Comparison of ENCODE assay signal across 25 cellular contexts in genomic region chr17:63223212-63223911, GRCh38.
"Had no signal": no experiment of that assay in that cellular context is flagged by ENCODE, and none has a peak within 500 bp of the region (broad histone marks: within the 10 kb centered on the region; RNA-seq: fewer than 3 reads in every experiment).

No MANE protein-coding gene starts in this region.

- H3K27ac ChIP-seq: brain microvascular endothelial cell, coronary artery, dorsolateral prefrontal cortex, VCaP had no signal

- FAIRE-seq: astrocyte, bronchial epithelial cell, frontal cortex, TTC549 had no signal

- ATAC-seq: esophagus mucosa, WTC11 had no signal

- H3K36me3 ChIP-seq: brain microvascular endothelial cell had no signal

- DNase-seq: activated CD4-positive, alpha-beta memory T cell treated with anti-CD3 and anti-CD28 coated beads, Interleukin-2, amount 10 ng/mL, durations not matched to agents 7 days and 5 days; activated CD4-positive, alpha-beta T cell treated with anti-CD3 and anti-CD28 coated beads for 1 hour; activated CD4-positive, alpha-beta T cell treated with anti-CD3 and anti-CD28 coated beads for 4 hours; activated CD4-positive, alpha-beta T cell treated with anti-CD3 and anti-CD28 coated beads, Interleukin-2, amount 10 ng/mL, durations not matched to agents 7 days and 5 days; activated CD4-positive, alpha-beta T cell treated with anti-CD3 and anti-CD28 coated beads, Interleukin-2, amount 50 U/mL, for 4 hours; activated CD8-positive, alpha-beta memory T cell treated with anti-CD3 and anti-CD28 coated beads, Interleukin-2, amount 50 U/mL, for 48 hours; activated effector memory CD4-positive, alpha-beta T cell treated with Interleukin-2 at 50 U/mL for 16 hours; activated gamma-delta T cell treated with Interleukin-2 at 50 U/mL for 16 hours; activated T-cell treated with anti-CD3 and anti-CD28 coated beads for 4 hours; activated T-cell treated with anti-CD3 and anti-CD28 coated beads, Interleukin-2, amount 50 U/mL, for 24 hours; amniotic stem cell; anterior cingulate cortex; dorsolateral prefrontal cortex; effector memory CD4-positive, alpha-beta T cell; endodermal cell; head of caudate nucleus had no signal

- H3K27me3 ChIP-seq: brain microvascular endothelial cell, dorsolateral prefrontal cortex had no signal

- H3K4me3 ChIP-seq: coronary artery, dorsolateral prefrontal cortex had no signal
